In the genomic region with DNA sequence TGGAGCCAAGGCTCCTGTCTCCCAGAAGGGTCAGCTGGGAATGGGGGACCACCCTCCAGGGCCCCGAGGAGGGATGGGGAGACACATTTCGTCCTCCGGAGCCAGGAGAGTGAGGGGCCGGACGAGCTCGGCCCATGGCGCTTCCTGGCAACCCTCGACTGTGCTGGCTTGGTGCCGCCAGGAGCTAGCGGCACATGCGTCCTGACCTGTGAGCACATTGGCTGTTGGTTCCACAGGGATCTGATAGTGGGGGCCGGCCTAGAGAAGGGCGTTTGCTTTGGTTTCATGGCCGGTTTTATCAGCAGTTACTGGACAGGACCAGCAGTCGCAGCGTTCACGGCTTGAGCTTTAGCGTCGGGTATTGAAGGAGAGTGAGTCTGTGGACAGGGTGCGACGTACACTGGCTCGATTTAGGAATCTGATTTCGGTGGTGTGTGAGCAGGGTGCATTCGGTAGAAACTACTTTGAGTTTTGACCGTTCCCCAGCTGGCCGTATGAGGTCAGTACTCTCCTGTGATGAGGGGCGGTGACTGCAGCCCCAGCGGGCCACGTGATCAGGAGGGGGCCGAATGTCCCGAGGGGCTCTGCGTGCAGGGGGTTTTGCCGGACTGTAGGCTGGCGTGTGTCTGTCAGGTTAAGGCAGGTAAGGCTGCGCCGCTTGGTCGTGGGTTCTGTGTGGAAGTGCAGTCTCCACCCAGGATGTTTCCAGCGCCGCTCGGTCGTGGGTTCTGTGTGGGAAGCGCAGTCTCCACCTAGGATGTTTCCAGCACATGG, we compare ENCODE assay signal across 1 cellular context.
TF ChIP-seq lines count a peak whose summit lies in the region.

No MANE protein-coding gene starts in this region.

TF ChIP-seq in WTC11, 78 proteins besides CTCF, POLR2A, EP300 and RAD21 (continued from another document):
- no peak for TF ChIP-seq PRDM15 (CRISPR knock-in tag; IDR thresholded peaks at IDR 0.05)
- TF ChIP-seq MXD4 (CRISPR knock-in tag; IDR thresholded peaks at IDR 0.05; ENCODE audit: borderline replicate concordance), result no peak
- TF ChIP-seq, protein P1, sequence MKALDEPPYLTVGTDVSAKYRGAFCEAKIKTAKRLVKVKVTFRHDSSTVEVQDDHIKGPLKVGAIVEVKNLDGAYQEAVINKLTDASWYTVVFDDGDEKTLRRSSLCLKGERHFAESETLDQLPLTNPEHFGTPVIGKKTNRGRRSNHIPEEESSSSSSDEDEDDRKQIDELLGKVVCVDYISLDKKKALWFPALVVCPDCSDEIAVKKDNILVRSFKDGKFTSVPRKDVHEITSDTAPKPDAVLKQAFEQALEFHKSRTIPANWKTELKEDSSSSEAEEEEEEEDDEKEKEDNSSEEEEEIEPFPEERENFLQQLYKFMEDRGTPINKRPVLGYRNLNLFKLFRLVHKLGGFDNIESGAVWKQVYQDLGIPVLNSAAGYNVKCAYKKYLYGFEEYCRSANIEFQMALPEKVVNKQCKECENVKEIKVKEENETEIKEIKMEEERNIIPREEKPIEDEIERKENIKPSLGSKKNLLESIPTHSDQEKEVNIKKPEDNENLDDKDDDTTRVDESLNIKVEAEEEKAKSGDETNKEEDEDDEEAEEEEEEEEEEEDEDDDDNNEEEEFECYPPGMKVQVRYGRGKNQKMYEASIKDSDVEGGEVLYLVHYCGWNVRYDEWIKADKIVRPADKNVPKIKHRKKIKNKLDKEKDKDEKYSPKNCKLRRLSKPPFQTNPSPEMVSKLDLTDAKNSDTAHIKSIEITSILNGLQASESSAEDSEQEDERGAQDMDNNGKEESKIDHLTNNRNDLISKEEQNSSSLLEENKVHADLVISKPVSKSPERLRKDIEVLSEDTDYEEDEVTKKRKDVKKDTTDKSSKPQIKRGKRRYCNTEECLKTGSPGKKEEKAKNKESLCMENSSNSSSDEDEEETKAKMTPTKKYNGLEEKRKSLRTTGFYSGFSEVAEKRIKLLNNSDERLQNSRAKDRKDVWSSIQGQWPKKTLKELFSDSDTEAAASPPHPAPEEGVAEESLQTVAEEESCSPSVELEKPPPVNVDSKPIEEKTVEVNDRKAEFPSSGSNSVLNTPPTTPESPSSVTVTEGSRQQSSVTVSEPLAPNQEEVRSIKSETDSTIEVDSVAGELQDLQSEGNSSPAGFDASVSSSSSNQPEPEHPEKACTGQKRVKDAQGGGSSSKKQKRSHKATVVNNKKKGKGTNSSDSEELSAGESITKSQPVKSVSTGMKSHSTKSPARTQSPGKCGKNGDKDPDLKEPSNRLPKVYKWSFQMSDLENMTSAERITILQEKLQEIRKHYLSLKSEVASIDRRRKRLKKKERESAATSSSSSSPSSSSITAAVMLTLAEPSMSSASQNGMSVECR (CRISPR knock-in tag; IDR thresholded peaks at IDR 0.05; ENCODE audit: borderline replicate concordance), result no peak
- no peak for TF ChIP-seq TEAD4 (CRISPR knock-in tag; IDR thresholded peaks at IDR 0.05)
- no peak for TF ChIP-seq PREB (CRISPR knock-in tag; IDR thresholded peaks at IDR 0.05; ENCODE audit: borderline replicate concordance)
- no peak for TF ChIP-seq ZNF219 (CRISPR knock-in tag; IDR thresholded peaks at IDR 0.05; ENCODE audit: borderline replicate concordance)
- TF ChIP-seq GRHL2 (CRISPR knock-in tag; IDR thresholded peaks at IDR 0.05; ENCODE audit: insufficient replicate concordance, severe bottlenecking), result no peak
- TF ChIP-seq, protein P2, sequence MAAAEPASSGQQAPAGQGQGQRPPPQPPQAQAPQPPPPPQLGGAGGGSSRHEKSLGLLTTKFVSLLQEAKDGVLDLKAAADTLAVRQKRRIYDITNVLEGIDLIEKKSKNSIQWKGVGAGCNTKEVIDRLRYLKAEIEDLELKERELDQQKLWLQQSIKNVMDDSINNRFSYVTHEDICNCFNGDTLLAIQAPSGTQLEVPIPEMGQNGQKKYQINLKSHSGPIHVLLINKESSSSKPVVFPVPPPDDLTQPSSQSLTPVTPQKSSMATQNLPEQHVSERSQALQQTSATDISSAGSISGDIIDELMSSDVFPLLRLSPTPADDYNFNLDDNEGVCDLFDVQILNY (CRISPR knock-in tag; IDR thresholded peaks at IDR 0.05), result no peak
- TF ChIP-seq OVOL2 (CRISPR knock-in tag; IDR thresholded peaks at IDR 0.05; ENCODE audit: borderline replicate concordance), result no peak
- TF ChIP-seq ATF1 (CRISPR knock-in tag; IDR thresholded peaks at IDR 0.05), result no peak
- no peak for TF ChIP-seq CREM (CRISPR knock-in tag; IDR thresholded peaks at IDR 0.05)
- no peak for TF ChIP-seq JUN (CRISPR knock-in tag; IDR thresholded peaks at IDR 0.05)
